In genomic region chr3:45688194-45688881, GRCh38 we compare ENCODE assay signal across 1 cellular context.
TF ChIP-seq lines count a peak whose summit lies in the region.

No MANE protein-coding gene starts in this region.

TF ChIP-seq in HepG2, 621 proteins besides CTCF, POLR2A, EP300 and RAD21 (continued from another document):
- TF ChIP-seq ZBTB49 (CRISPR knock-in tag; IDR thresholded peaks at IDR 0.05; ENCODE audit: borderline replicate concordance) (no peak), ZBTB42 (CRISPR knock-in tag; IDR thresholded peaks at IDR 0.05) (no peak), ZXDC (CRISPR knock-in tag; IDR thresholded peaks at IDR 0.05) (no peak), EZH2 (conservative IDR thresholded peaks at IDR 0.05; ENCODE audit: low read depth, low read length) (no peak), SSRP1 (CRISPR knock-in tag; IDR thresholded peaks at IDR 0.05) (0 out of 2 replicates have a peak, but pooled peaks have one; percentile 97), SOX13 (IDR thresholded peaks at IDR 0.05) (no peak), SOX13 (CRISPR knock-in tag; conservative IDR thresholded peaks at IDR 0.05 in 1 of 2, IDR thresholded peaks at IDR 0.05 in 1 of 2) (no peak), PAF1 (CRISPR knock-in tag; IDR thresholded peaks at IDR 0.05) (no peak), ZNF264 (CRISPR knock-in tag; IDR thresholded peaks at IDR 0.05) (no peak), ETV5 (CRISPR knock-in tag; IDR thresholded peaks at IDR 0.05; ENCODE audit: borderline replicate concordance) (no peak), HMGXB3 (CRISPR knock-in tag; IDR thresholded peaks at IDR 0.05; ENCODE audit: borderline replicate concordance) (no peak), ZBTB1 (CRISPR knock-in tag; IDR thresholded peaks at IDR 0.05; ENCODE audit: borderline replicate concordance) (no peak), TMF1 (CRISPR knock-in tag; IDR thresholded peaks at IDR 0.05; ENCODE audit: low read depth) (no peak), HNRNPLL (IDR thresholded peaks at IDR 0.05; ENCODE audit: low read depth, low read length, poor library complexity, severe bottlenecking) (peak; percentile 34), THAP8 (CRISPR knock-in tag; IDR thresholded peaks at IDR 0.05; ENCODE audit: borderline replicate concordance) (no peak), GPBP1L1 (CRISPR knock-in tag; IDR thresholded peaks at IDR 0.05) (no peak), SNAPC4 (CRISPR knock-in tag; IDR thresholded peaks at IDR 0.05) (no peak), ZSCAN5A (CRISPR knock-in tag; IDR thresholded peaks at IDR 0.05; ENCODE audit: borderline replicate concordance) (no peak), ZNF557 (CRISPR knock-in tag; IDR thresholded peaks at IDR 0.05) (no peak), MTF1 (CRISPR knock-in tag; IDR thresholded peaks at IDR 0.05) (no peak), ARID3A (IDR thresholded peaks at IDR 0.05; ENCODE audit: low read depth, low read length) (no peak), EED (CRISPR knock-in tag; IDR thresholded peaks at IDR 0.05) (no peak), ZNF597 (CRISPR knock-in tag; IDR thresholded peaks at IDR 0.05) (no peak), NFIC (IDR thresholded peaks at IDR 0.05; ENCODE audit: low read length) (no peak), KDM5A (IDR thresholded peaks at IDR 0.05; ENCODE audit: borderline replicate concordance, low read length) (no peak; the same call in 1 of the 2 replicates), HNRNPUL1 (IDR thresholded peaks at IDR 0.05; ENCODE audit: low read depth, low read length) (no peak), FOXO1 (CRISPR knock-in tag; IDR thresholded peaks at IDR 0.05) (no peak)
